In genomic region chr13:109649713-109650112, GRCh38 we compare ENCODE assay signal across 25 cellular contexts.
DNase-seq lines count a peak whose midpoint lies in the region; ATAC-seq, FAIRE-seq and TF ChIP-seq lines count a peak whose summit lies in the region.
"Had no signal": no experiment of that assay in that cellular context is flagged by ENCODE, and none has a peak within 500 bp of the region (broad histone marks: within the 10 kb centered on the region; RNA-seq: fewer than 3 reads in every experiment).

No MANE protein-coding gene starts in this region.

- intact Hi-C loops in HepG2 (cut with micrococcal nuclease; ENCODE audit: unreplicated experiment), result no loop called here
- intact Hi-C loops in left colon (cut with DNase I, micrococcal nuclease), result no loop called here

- H3K27ac ChIP-seq in liver (ENCODE audit: low read depth in 1 of 2, low read length in 2 of 2), result peak overlapping the region in 1 of 2 donors; percentile 72
- no peak overlapping the region for H3K27ac ChIP-seq in HepG2 (ENCODE audit: extremely low read length, insufficient read depth, low read length)
- peak overlapping the region; percentile 95 for H3K27ac ChIP-seq in neutrophil
- H3K27ac ChIP-seq: 22Rv1, A549, BLaER1, HL-60 had no signal

- no peak for FAIRE-seq in HepG2 (lab: Jason Lieb, UNC)
- FAIRE-seq: A549, GM12878, K562 had no signal

- no peak for TF ChIP-seq POLR2A in HepG2 (IDR thresholded peaks at IDR 0.05; ENCODE audit: insufficient read depth in 1 of 2, low read depth in 2 of 2, low read length in 2 of 2)

- no peaks in the 10 kb centered on the region for H3K79me2 ChIP-seq in HepG2 (ENCODE audit: insufficient read depth, low read length)

- no peak for ATAC-seq in HepG2
- ATAC-seq in left colon, result peak; percentile 70
- ATAC-seq in GM21381 (IDR thresholded peaks at IDR 0.05; ENCODE audit: unreplicated experiment), result no peak
- no peak for ATAC-seq in GM18520 (IDR thresholded peaks at IDR 0.05; ENCODE audit: unreplicated experiment)
- ATAC-seq: A549, GM12878, HCT116, K562 had no signal

- BruUV-seq in HepG2 (replicated peaks; lab: Mats Ljungman, UMichigan), result no TSS peak

- CTCF ChIA-PET in HepG2 (lab: Yijun Ruan, JAX; ENCODE audit: low intra/inter-chr PET ratio, low total read pairs), result no interaction called here

- in situ Hi-C loops in HepG2 (cut with HindIII; ENCODE audit: extremely low pct_ligation_motif_present, low pct_unique_long_range_greater_than_20kb), result no loop called here

- DNase-seq in HepG2 (ENCODE audit: low spot score) (no peak), left colon (no peak)
- DNase-seq in activated CD4-positive, alpha-beta T cell treated with anti-CD3 and anti-CD28 coated beads, Interleukin-2, amount 50 U/mL, for 1 hour, result no peak
- DNase-seq: CD4-positive, CD25-positive, alpha-beta regulatory T cell; CD8-positive, alpha-beta memory T cell; COR-L47; DMS 273 treated with DMSO at 0.1 percent for 48 hours; DMS53; DND-41; EL; GOT3; H7; HFFc6; IMR-90 had no signal

- TF ChIP-seq EP300 in HepG2 (IDR thresholded peaks at IDR 0.05; ENCODE audit: low read depth in 2 of 2, low read length in 2 of 2) (no peak), HepG2 (CRISPR knock-in tag; IDR thresholded peaks at IDR 0.05; ENCODE audit: borderline replicate concordance) (no peak)

- H3K4me3 ChIP-seq in liver (ENCODE audit: low read depth in 1 of 3, low read length in 3 of 3) (no peak overlapping the region), HepG2 (replicated peaks in 1 of 3; ENCODE audit: insufficient read depth in 1 of 3, low read depth in 2 of 3, low read length in 3 of 3) (no peak overlapping the region), neutrophil (ENCODE audit: low read depth in 1 of 2, low read length in 1 of 2) (no peak overlapping the region)
- H3K4me3 ChIP-seq: A549, BLaER1, GM12878, K562 had no signal

- H3K27me3 ChIP-seq in liver (ENCODE audit: control insufficient read depth in 4 of 4, insufficient read depth in 4 of 4, low read length in 3 of 4), result no peaks in the 10 kb centered on the region
- H3K27me3 ChIP-seq in HepG2 (ENCODE audit: control insufficient read depth in 1 of 2, insufficient read depth in 2 of 2, low read length in 2 of 2), result no peaks in the 10 kb centered on the region
- H3K27me3 ChIP-seq in neutrophil, result no peaks in the 10 kb centered on the region
- H3K27me3 ChIP-seq: BLaER1 had no signal

- H3K9ac ChIP-seq in liver (ENCODE audit: low read depth in 1 of 2, low read length in 2 of 2) (no peak overlapping the region), HepG2 (ENCODE audit: insufficient read depth, low read depth, low read length) (no peak overlapping the region)
- H3K9ac ChIP-seq: BLaER1 had no signal

- TF ChIP-seq RAD21 in liver (IDR thresholded peaks at IDR 0.05) (peak; percentile 59 to 60), HepG2 (CRISPR knock-in tag; IDR thresholded peaks at IDR 0.05) (no peak)

- no peaks in the 10 kb centered on the region for H3K36me3 ChIP-seq in liver (ENCODE audit: control insufficient read depth in 4 of 4, insufficient read depth in 3 of 4, low read depth in 1 of 4, low read length in 3 of 4)
- H3K36me3 ChIP-seq in HepG2 (replicated peaks in 1 of 2; ENCODE audit: control insufficient read depth in 1 of 2, insufficient read depth in 2 of 2, low read length in 2 of 2), result no peaks in the 10 kb centered on the region
- H3K36me3 ChIP-seq in neutrophil, result no peaks in the 10 kb centered on the region
- H3K36me3 ChIP-seq: BLaER1 had no signal

- POLR2A ChIA-PET in HepG2 (lab: Yijun Ruan, JAX), result no interaction called here

- WGBS in liver, result 26% methylated on average over 3 of the region's 3 CpGs
- WGBS in HepG2 (ENCODE audit: low lambda C conversion rate), result 9% methylated on average over 3 of the region's 3 CpGs

- H3K4me1 ChIP-seq in liver (ENCODE audit: control insufficient read depth in 4 of 4, insufficient read depth in 4 of 4, low read length in 3 of 4) (peaks cover 3 to 5% (median 5%) of the 10 kb centered on the region in 4 donors), HepG2 (ENCODE audit: insufficient read depth, low read length) (no peaks in the 10 kb centered on the region), neutrophil (ENCODE audit: control insufficient read depth in 1 of 2, insufficient read depth in 1 of 2, low read depth in 1 of 2, low read length in 1 of 2) (peaks cover 49 to 69% of the 10 kb centered on the region in 2 experiments)

- H2AFZ ChIP-seq in HepG2 (ENCODE audit: low read length), result no peak overlapping the region

- no peaks in the 10 kb centered on the region for H3K9me3 ChIP-seq in liver (ENCODE audit: control insufficient read depth in 4 of 4, low read length in 3 of 4)
- no peaks in the 10 kb centered on the region for H3K9me3 ChIP-seq in HepG2 (ENCODE audit: low read length)
- no peaks in the 10 kb centered on the region for H3K9me3 ChIP-seq in neutrophil
- H3K9me3 ChIP-seq: A549 had no signal

- TF ChIP-seq CTCF in liver (IDR thresholded peaks at IDR 0.05; ENCODE audit: low read depth, low read length, missing input control), result no peak
- no peak for TF ChIP-seq CTCF in HepG2 (CRISPR knock-in tag; IDR thresholded peaks at IDR 0.05)
- no peak for TF ChIP-seq CTCF in neutrophil (IDR thresholded peaks at IDR 0.05)

- H3K4me2 ChIP-seq in HepG2 (ENCODE audit: low read depth, low read length), result no peak overlapping the region
- H3K4me2 ChIP-seq: A549, BLaER1 had no signal

- H4K20me1 ChIP-seq in HepG2 (ENCODE audit: insufficient read depth, low read length), result no peaks in the 10 kb centered on the region
- H4K20me1 ChIP-seq: BLaER1 had no signal

TF ChIP-seq in liver, 16 proteins besides CTCF, POLR2A, EP300 and RAD21 (continues in another document):
- TF ChIP-seq SP1 (IDR thresholded peaks at IDR 0.05) (peak; percentile 56), RXRA (IDR thresholded peaks at IDR 0.05) (peak; percentile 32 to 78), MAX (IDR thresholded peaks at IDR 0.05) (peak; percentile 41), TAF1 (conservative IDR thresholded peaks at IDR 0.05) (no peak), ATF3 (IDR thresholded peaks at IDR 0.05) (no peak), YY1 (IDR thresholded peaks at IDR 0.05) (peak; percentile 64), FOXA2 (IDR thresholded peaks at IDR 0.05) (peak; percentile 69), JUND (IDR thresholded peaks at IDR 0.05) (peak in 1 of 2 donors; percentile 25), EGR1 (IDR thresholded peaks at IDR 0.05; ENCODE audit: low read depth in 2 of 2) (no peak)

TF ChIP-seq in HepG2, 621 proteins besides CTCF, POLR2A, EP300 and RAD21:
- TF ChIP-seq HNF1B (CRISPR knock-in tag; IDR thresholded peaks at IDR 0.05), result no peak
